3 cellular contexts compared by ENCODE assay signal in the genomic region with DNA sequence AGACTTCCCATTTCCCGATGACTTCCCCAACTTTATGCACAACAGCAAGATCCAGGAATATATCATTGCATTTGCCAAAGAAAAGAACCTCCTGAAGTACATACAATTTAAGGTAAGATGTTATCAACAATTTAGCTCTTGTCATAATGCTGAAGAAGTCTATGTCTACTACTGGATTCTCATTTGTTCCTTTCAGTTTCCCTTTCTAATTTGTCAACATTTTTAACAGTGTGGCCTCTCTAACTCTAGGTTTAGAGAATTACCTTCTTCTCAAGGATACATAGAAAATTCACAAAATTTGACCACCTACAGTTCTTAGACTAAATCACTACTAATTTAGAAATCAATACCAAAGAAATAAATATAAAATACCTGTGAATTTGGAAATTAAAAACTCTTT.
TF ChIP-seq lines count a peak whose summit lies in the region.

No MANE protein-coding gene starts in this region.

TF ChIP-seq in SK-N-SH, 30 proteins besides CTCF, POLR2A, EP300 and RAD21:
- no peak for TF ChIP-seq NRF1 (IDR thresholded peaks at IDR 0.05; ENCODE audit: low read depth, low read length)
- TF ChIP-seq RFX5 (IDR thresholded peaks at IDR 0.05; ENCODE audit: low read length): no peak
- TF ChIP-seq FOSL2 (IDR thresholded peaks at IDR 0.05; ENCODE audit: borderline replicate concordance, low read depth): no peak
- no peak for TF ChIP-seq FOXM1 (IDR thresholded peaks at IDR 0.05; ENCODE audit: low read depth)
- TF ChIP-seq, protein P1, sequence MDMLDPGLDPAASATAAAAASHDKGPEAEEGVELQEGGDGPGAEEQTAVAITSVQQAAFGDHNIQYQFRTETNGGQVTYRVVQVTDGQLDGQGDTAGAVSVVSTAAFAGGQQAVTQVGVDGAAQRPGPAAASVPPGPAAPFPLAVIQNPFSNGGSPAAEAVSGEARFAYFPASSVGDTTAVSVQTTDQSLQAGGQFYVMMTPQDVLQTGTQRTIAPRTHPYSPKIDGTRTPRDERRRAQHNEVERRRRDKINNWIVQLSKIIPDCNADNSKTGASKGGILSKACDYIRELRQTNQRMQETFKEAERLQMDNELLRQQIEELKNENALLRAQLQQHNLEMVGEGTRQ (IDR thresholded peaks at IDR 0.05; ENCODE audit: borderline replicate concordance, low read depth, low read length): no peak
- no peak for TF ChIP-seq YY1 (IDR thresholded peaks at IDR 0.05; ENCODE audit: low read depth)
- TF ChIP-seq EZH2phosphoT487 (IDR thresholded peaks at IDR 0.05; ENCODE audit: borderline replicate concordance, low read depth): no peak

TF ChIP-seq in SK-N-SH treated with all-trans-retinoic acid at 6 μM for 48 hours, 23 proteins besides CTCF, POLR2A, EP300 and RAD21:
- TF ChIP-seq TCF4 (CRISPR knock-in tag; IDR thresholded peaks at IDR 0.05; ENCODE audit: borderline replicate concordance) (no peak), BACH2 (CRISPR knock-in tag; IDR thresholded peaks at IDR 0.05; ENCODE audit: borderline replicate concordance) (no peak), ZC3H10 (CRISPR knock-in tag; IDR thresholded peaks at IDR 0.05) (no peak)

TF ChIP-seq in GM12878, 131 proteins besides CTCF, POLR2A, EP300 and RAD21:
- no peak for TF ChIP-seq PML (IDR thresholded peaks at IDR 0.05; ENCODE audit: low read length)
